Comparison of ENCODE assay signal across 15 cellular contexts in the genomic region with DNA sequence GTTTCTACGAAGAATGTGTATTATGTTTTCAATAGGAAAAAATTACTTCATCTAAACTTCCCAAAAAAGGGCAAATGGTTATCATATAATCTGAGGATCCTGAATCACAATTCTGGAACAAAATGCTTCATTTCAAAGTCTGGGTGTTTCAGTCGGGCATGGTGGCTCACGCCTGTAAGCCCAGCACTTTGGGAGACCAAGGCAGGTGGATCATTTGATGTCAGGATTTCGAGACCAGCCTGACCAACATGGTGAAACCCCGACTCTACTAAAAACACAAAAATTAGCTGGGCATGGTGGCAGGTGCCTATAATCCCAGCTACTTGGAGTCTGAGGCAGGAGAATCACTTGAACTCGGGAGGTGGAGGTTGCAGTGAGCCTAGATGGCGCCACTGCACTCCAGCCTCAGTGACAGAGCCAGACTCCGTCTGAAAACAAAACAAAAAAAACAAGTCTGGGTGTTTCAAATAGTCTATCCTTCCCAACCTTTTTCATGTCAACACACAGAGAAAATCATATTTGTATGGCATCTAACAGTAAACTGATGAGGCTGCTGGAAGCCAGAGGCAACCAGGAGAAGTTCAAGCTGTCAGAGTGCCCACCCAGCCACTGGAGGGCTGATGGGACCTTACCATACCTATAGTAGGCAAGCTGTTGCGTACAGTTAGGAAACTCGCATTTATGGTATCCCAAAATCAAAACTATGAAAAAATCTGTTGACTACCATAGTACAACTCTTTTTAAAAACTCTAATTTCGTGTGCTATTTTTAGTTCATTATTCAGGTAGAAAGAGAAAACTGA. TPM values are rescaled to one million over a fixed set of nuclear protein-coding genes. Genes with fewer than 3 reads are reported as not detected.
DNase-seq lines count a peak whose midpoint lies in the region; ATAC-seq and TF ChIP-seq lines count a peak whose summit lies in the region.
"Had no signal": no experiment of that assay in that cellular context is flagged by ENCODE, and none has a peak within 500 bp of the region (broad histone marks: within the 10 kb centered on the region; RNA-seq: fewer than 3 reads in every experiment).

No MANE protein-coding gene starts in this region.

- no peak overlapping the region for H3K27ac Mint-ChIP-seq in activated T-helper 1 cell treated with anti-CD3 and anti-CD28 coated beads, Interleukin-12 subunit alpha, Interleukin-12 subunit beta, Interleukin-2, Interleukin-4 antibody, amounts not matched to agents 30 ng/mL and 10 ng/mL and 1 ng/mL, durations not matched to agents 14 hours and 24 hours and 36 hours
- no peak overlapping the region for H3K27ac Mint-ChIP-seq in natural killer cell
- H3K27ac Mint-ChIP-seq: activated CD4-positive, alpha-beta T cell treated with anti-CD3 and anti-CD28 coated beads, Interleukin-2, amount 10 ng/mL, durations not matched to agents 24 days and 14 days had no signal

- ATAC-seq in lower lobe of right lung (no peak), natural killer cell (no peak)

- peak; percentile 55 for TF ChIP-seq CTCF in LNCAP (IDR thresholded peaks at IDR 0.05)
- TF ChIP-seq CTCF in WI38 (IDR thresholded peaks at IDR 0.05; ENCODE audit: low read depth, low read length): 0 out of 2 replicates have a peak, but pooled peaks have one; percentile 7
- peak; percentile 16 for TF ChIP-seq CTCF in lower lobe of right lung (IDR thresholded peaks at IDR 0.05)
- no peak for TF ChIP-seq CTCF in natural killer cell (IDR thresholded peaks at IDR 0.05)

- H3K9me3 Mint-ChIP-seq in activated T-helper 1 cell treated with anti-CD3 and anti-CD28 coated beads, Interleukin-12 subunit alpha, Interleukin-12 subunit beta, Interleukin-2, Interleukin-4 antibody, amounts not matched to agents 30 ng/mL and 10 ng/mL and 1 ng/mL, durations not matched to agents 14 hours and 24 hours and 36 hours: no peaks in the 10 kb centered on the region
- no peaks in the 10 kb centered on the region for H3K9me3 Mint-ChIP-seq in natural killer cell
- H3K9me3 Mint-ChIP-seq: activated CD4-positive, alpha-beta T cell treated with anti-CD3 and anti-CD28 coated beads, Interleukin-2, amount 10 ng/mL, durations not matched to agents 24 days and 14 days had no signal

- peak; percentile 33 for DNase-seq in DMS 273 (lab: John Stamatoyannopoulos, UW; ENCODE audit: unreplicated experiment)
- no peak for DNase-seq in DMS 273 treated with DMSO at 0.1 percent for 48 hours (lab: John Stamatoyannopoulos, UW)
- DNase-seq in lower lobe of right lung: no peak
- DNase-seq in activated T-helper 1 cell treated with anti-CD3 and anti-CD28 coated beads, Interleukin-12 subunit alpha, Interleukin-12 subunit beta, Interleukin-2, Interleukin-4 antibody, amounts not matched to agents 30 ng/mL and 10 ng/mL and 1 ng/mL, durations not matched to agents 14 hours and 24 hours and 36 hours (ENCODE audit: low spot score): no peak
- DNase-seq in natural killer cell: no peak
- no peak for DNase-seq in D341Med (ENCODE audit: low spot score)
- DNase-seq: 8988T, activated gamma-delta T cell, COR-L47, mesenchymal stem cell, NCI-H187 treated with DMSO at 0.1 percent for 48 hours, upper lobe of left lung had no signal

- intact Hi-C loops in lower lobe of right lung (cut with DNase I) (no loop called here), natural killer cell (cut with micrococcal nuclease) (no loop called here)
- intact Hi-C loops in activated T-helper 1 cell treated with anti-CD3 and anti-CD28 coated beads, Interleukin-12 subunit alpha, Interleukin-12 subunit beta, Interleukin-2, Interleukin-4 antibody, amounts not matched to agents 30 ng/mL and 10 ng/mL and 1 ng/mL, durations not matched to agents 14 hours and 24 hours and 36 hours (cut with micrococcal nuclease): no loop called here

- H3K36me3 Mint-ChIP-seq in activated T-helper 1 cell treated with anti-CD3 and anti-CD28 coated beads, Interleukin-12 subunit alpha, Interleukin-12 subunit beta, Interleukin-2, Interleukin-4 antibody, amounts not matched to agents 30 ng/mL and 10 ng/mL and 1 ng/mL, durations not matched to agents 14 hours and 24 hours and 36 hours (ENCODE audit: low read depth): peaks cover 13% of the 10 kb centered on the region
- H3K36me3 Mint-ChIP-seq in natural killer cell: no peaks in the 10 kb centered on the region

- H3K4me3 Mint-ChIP-seq in activated T-helper 1 cell treated with anti-CD3 and anti-CD28 coated beads, Interleukin-12 subunit alpha, Interleukin-12 subunit beta, Interleukin-2, Interleukin-4 antibody, amounts not matched to agents 30 ng/mL and 10 ng/mL and 1 ng/mL, durations not matched to agents 14 hours and 24 hours and 36 hours: no peak overlapping the region
- no peak overlapping the region for H3K4me3 Mint-ChIP-seq in natural killer cell
- H3K4me3 Mint-ChIP-seq: activated CD4-positive, alpha-beta T cell treated with anti-CD3 and anti-CD28 coated beads, Interleukin-2, amount 10 ng/mL, durations not matched to agents 24 days and 14 days had no signal

- peaks cover 28% of the 10 kb centered on the region for H3K36me3 ChIP-seq in lower lobe of right lung

- no peaks in the 10 kb centered on the region for H3K27me3 Mint-ChIP-seq in activated T-helper 1 cell treated with anti-CD3 and anti-CD28 coated beads, Interleukin-12 subunit alpha, Interleukin-12 subunit beta, Interleukin-2, Interleukin-4 antibody, amounts not matched to agents 30 ng/mL and 10 ng/mL and 1 ng/mL, durations not matched to agents 14 hours and 24 hours and 36 hours (ENCODE audit: insufficient read depth)
- no peaks in the 10 kb centered on the region for H3K27me3 Mint-ChIP-seq in natural killer cell (ENCODE audit: low read depth in 2 of 2)
- H3K27me3 Mint-ChIP-seq: activated CD4-positive, alpha-beta T cell treated with anti-CD3 and anti-CD28 coated beads, Interleukin-2, amount 10 ng/mL, durations not matched to agents 24 days and 14 days had no signal

- no peaks in the 10 kb centered on the region for H3K27me3 ChIP-seq in lower lobe of right lung (ENCODE audit: low read depth)
- H3K27me3 ChIP-seq: upper lobe of left lung had no signal

- H3K4me1 Mint-ChIP-seq in activated T-helper 1 cell treated with anti-CD3 and anti-CD28 coated beads, Interleukin-12 subunit alpha, Interleukin-12 subunit beta, Interleukin-2, Interleukin-4 antibody, amounts not matched to agents 30 ng/mL and 10 ng/mL and 1 ng/mL, durations not matched to agents 14 hours and 24 hours and 36 hours (ENCODE audit: low read depth): no peaks in the 10 kb centered on the region
- peaks cover 0 to 9% of the 10 kb centered on the region in 2 donors for H3K4me1 Mint-ChIP-seq in natural killer cell
- H3K4me1 Mint-ChIP-seq: activated CD4-positive, alpha-beta T cell treated with anti-CD3 and anti-CD28 coated beads, Interleukin-2, amount 10 ng/mL, durations not matched to agents 24 days and 14 days had no signal

- no peak overlapping the region for H3K4me3 ChIP-seq in WI38 (ENCODE audit: low read depth, low read length)
- no peak overlapping the region for H3K4me3 ChIP-seq in lower lobe of right lung
- H3K4me3 ChIP-seq: upper lobe of left lung had no signal

- H3K27ac ChIP-seq in lower lobe of right lung: no peak overlapping the region
- H3K27ac ChIP-seq: upper lobe of left lung had no signal

- H3K9me3 ChIP-seq in lower lobe of right lung: no peaks in the 10 kb centered on the region
- H3K9me3 ChIP-seq: upper lobe of left lung had no signal

- no peaks in the 10 kb centered on the region for H3K4me1 ChIP-seq in lower lobe of right lung
- H3K4me1 ChIP-seq: upper lobe of left lung had no signal

RNA-seq across cellular contexts. Expression of gene NBAS, which starts 14.6 kb away (rescaled TPM):
- total RNA-seq in lower lobe of right lung: 42.4 TPM
- 33.3 and 33.6 TPM in 2 replicates for total RNA-seq in activated T-helper 1 cell treated with anti-CD3 and anti-CD28 coated beads, Interleukin-12 subunit alpha, Interleukin-12 subunit beta, Interleukin-2, Interleukin-4 antibody, amounts not matched to agents 30 ng/mL and 10 ng/mL and 1 ng/mL, durations not matched to agents 14 hours and 24 hours and 36 hours
- total RNA-seq in natural killer cell: 10 to 100 TPM; 27.8 to 34.7 (median 29.2) TPM

RNA-seq across cellular contexts. Expression of gene DDX1, which starts 45.2 kb away (rescaled TPM):
- total RNA-seq in lower lobe of right lung: 60.4 TPM
- total RNA-seq in activated T-helper 1 cell treated with anti-CD3 and anti-CD28 coated beads, Interleukin-12 subunit alpha, Interleukin-12 subunit beta, Interleukin-2, Interleukin-4 antibody, amounts not matched to agents 30 ng/mL and 10 ng/mL and 1 ng/mL, durations not matched to agents 14 hours and 24 hours and 36 hours: 104 and 111 TPM in 2 replicates
- 10 to 100 TPM; 28.5 to 43.4 (median 37.2) TPM for total RNA-seq in natural killer cell
